In the genomic region with DNA sequence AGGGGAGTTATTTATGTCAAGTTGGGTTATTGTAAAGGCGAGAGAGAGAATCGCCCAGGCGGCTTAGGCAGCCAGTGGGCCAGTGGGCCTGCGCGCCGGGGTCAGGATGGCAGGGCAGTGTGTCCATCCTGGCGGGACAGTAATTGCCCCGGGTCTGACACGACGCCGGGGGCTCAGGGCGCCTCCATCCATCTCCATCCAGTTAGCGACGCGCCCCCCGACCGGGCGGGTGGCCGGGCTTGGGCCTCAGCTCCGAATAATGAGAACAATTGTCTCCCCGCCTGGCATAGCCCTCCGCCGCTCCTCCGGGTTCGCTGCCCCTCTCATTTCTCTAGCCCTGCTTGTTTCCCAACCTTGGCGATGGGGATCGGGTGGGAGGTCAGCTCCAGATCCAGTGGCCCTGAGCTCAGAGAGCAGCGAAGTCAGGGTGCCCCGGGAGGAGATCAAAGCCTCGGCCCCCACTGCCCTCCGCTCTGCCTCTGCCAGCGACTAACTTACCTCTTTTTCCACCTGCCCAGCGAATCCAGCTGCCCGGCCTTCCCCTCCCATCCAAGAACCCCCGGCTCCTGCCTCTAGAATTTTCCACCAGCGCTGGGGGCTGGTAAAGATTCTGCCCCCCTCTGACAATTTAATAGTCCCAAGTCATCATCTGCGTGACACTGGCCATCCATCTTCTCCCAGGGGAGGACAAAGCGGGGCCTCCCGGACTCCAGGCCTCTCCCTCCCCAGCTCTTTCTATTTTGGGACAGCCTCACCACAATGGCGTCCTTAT, we compare ENCODE assay signal across 1 cellular context.
TF ChIP-seq lines count a peak whose summit lies in the region.

No MANE protein-coding gene starts in this region.

TF ChIP-seq in H1, 55 proteins besides CTCF, POLR2A, EP300 and RAD21:
- TF ChIP-seq CEBPB (IDR thresholded peaks at IDR 0.05; ENCODE audit: low read depth, low read length) (no peak), PHF8 (conservative IDR thresholded peaks at IDR 0.05; ENCODE audit: low read depth, low read length) (no peak), CTBP2 (IDR thresholded peaks at IDR 0.05; ENCODE audit: borderline replicate concordance, insufficient read depth, insufficient read length, low read length) (peak; percentile 26), KDM4A (IDR thresholded peaks at IDR 0.05; ENCODE audit: low read depth, low read length, severe bottlenecking) (peak; percentile 24), EZH2 (IDR thresholded peaks at IDR 0.05; ENCODE audit: low read depth, low read length, severe bottlenecking) (peak; percentile 91), SUZ12 (IDR thresholded peaks at IDR 0.05; ENCODE audit: low read length) (peak; percentile 53), RNF2 (IDR thresholded peaks at IDR 0.05; ENCODE audit: borderline replicate concordance, low read depth, low read length, missing control alignments, poor library complexity, severe bottlenecking) (peak; percentile 60), CBX8 (IDR thresholded peaks at IDR 0.05; ENCODE audit: borderline replicate concordance, low read depth, low read length) (0 out of 2 replicates have a peak, but pooled peaks have one; percentile 13)
